13 cellular contexts compared by ENCODE assay signal in genomic region chr10:117552156-117552620, GRCh38. TPM values are rescaled to one million over a fixed set of nuclear protein-coding genes. Genes with fewer than 3 reads are reported as not detected.
DNase-seq lines count a peak whose midpoint lies in the region; ATAC-seq and TF ChIP-seq lines count a peak whose summit lies in the region.
"Had no signal": no experiment of that assay in that cellular context is flagged by ENCODE, and none has a peak within 500 bp of the region (broad histone marks: within the 10 kb centered on the region; RNA-seq: fewer than 3 reads in every experiment).

No MANE protein-coding gene starts in this region.

- no peaks in the 10 kb centered on the region for H3K9me3 ChIP-seq in duodenal mucosa (ENCODE audit: control insufficient read depth in 1 of 2, low read length in 2 of 2)
- H3K9me3 ChIP-seq in spleen, result no peaks in the 10 kb centered on the region
- H3K9me3 ChIP-seq: neutrophil had no signal

- H3K4me3 ChIP-seq in duodenal mucosa (ENCODE audit: low read depth in 1 of 2, low read length in 2 of 2), result no peak overlapping the region
- peak overlapping the region in 1 of 8 donors; percentile 3 for H3K4me3 ChIP-seq in spleen

- no peak for DNase-seq in T-helper 2 cell treated with Interferon-gamma antibody and Interleukin-4, amounts not matched to agents 5 μg/mL and 100 μg/mL, for 36 hours (ENCODE audit: low spot score)
- no peak for DNase-seq in T-helper 2 cell
- no peak for DNase-seq in left lobe of liver (ENCODE audit: low spot score)
- DNase-seq in spleen, result peak; percentile 62
- DNase-seq in DMS114 treated with DMSO at 0.1 percent for 48 hours (lab: John Stamatoyannopoulos, UW; ENCODE audit: unreplicated experiment), result no peak
- no peak for DNase-seq in NOMO-1 treated with DMSO at 0.1 percent for 48 hours (lab: John Stamatoyannopoulos, UW; ENCODE audit: unreplicated experiment)
- no peak for DNase-seq in activated CD8-positive, alpha-beta memory T cell treated with anti-CD3 and anti-CD28 coated beads for 24 hours
- DNase-seq: activated CD8-positive, alpha-beta T cell treated with anti-CD3 and anti-CD28 coated beads, Interleukin-2, amount 10 ng/mL, durations not matched to agents 7 days and 5 days; immature natural killer cell; stimulated activated CD4-positive, alpha-beta T cell treated with anti-CD3 and anti-CD28 coated beads, Interleukin-4, amount 100 ng/mL, for 1 hour; SW 1271 had no signal

- peak overlapping the region; percentile 78 for H3K27ac Mint-ChIP-seq in T-helper 2 cell treated with Interferon-gamma antibody and Interleukin-4, amounts not matched to agents 5 μg/mL and 100 μg/mL, for 36 hours
- H3K27ac Mint-ChIP-seq: activated CD8-positive, alpha-beta T cell treated with anti-CD3 and anti-CD28 coated beads, Interleukin-2, amount 10 ng/mL, durations not matched to agents 7 days and 5 days; immature natural killer cell had no signal

- 4 to 9% (median 5%) methylated on average over 18 to 38 of the region's 38 CpGs for WGBS in spleen, 5 donors

- no peaks in the 10 kb centered on the region for H3K36me3 ChIP-seq in duodenal mucosa (ENCODE audit: control insufficient read depth in 1 of 2, insufficient read depth in 2 of 2, low read length in 2 of 2)
- H3K36me3 ChIP-seq in spleen, result no peaks in the 10 kb centered on the region
- H3K36me3 ChIP-seq: neutrophil had no signal

- H3K4me1 Mint-ChIP-seq in T-helper 2 cell treated with Interferon-gamma antibody and Interleukin-4, amounts not matched to agents 5 μg/mL and 100 μg/mL, for 36 hours (ENCODE audit: low read depth), result peaks cover 4% of the 10 kb centered on the region

- intact Hi-C loops in spleen (cut with DNase I; ENCODE audit: low total_unique reads), result no loop called here

- H3K4me3 Mint-ChIP-seq in T-helper 2 cell treated with Interferon-gamma antibody and Interleukin-4, amounts not matched to agents 5 μg/mL and 100 μg/mL, for 36 hours, result no peak overlapping the region
- H3K4me3 Mint-ChIP-seq: activated CD8-positive, alpha-beta T cell treated with anti-CD3 and anti-CD28 coated beads, Interleukin-2, amount 10 ng/mL, durations not matched to agents 7 days and 5 days had no signal

- peaks cover 82 to 86% of the 10 kb centered on the region in 2 donors for H3K27me3 ChIP-seq in duodenal mucosa (ENCODE audit: control insufficient read depth in 1 of 2, insufficient read depth in 2 of 2, low read length in 2 of 2)
- peaks cover 15 to 100% (median 90%) of the 10 kb centered on the region in 7 donors for H3K27me3 ChIP-seq in spleen (replicated peaks in 1 of 7)

- no peak for TF ChIP-seq POLR2A in spleen (IDR thresholded peaks at IDR 0.05)

- TF ChIP-seq CTCF in spleen (IDR thresholded peaks at IDR 0.05 in 8 of 11, conservative IDR thresholded peaks at IDR 0.05 in 3 of 11), result no peak

- no peaks in the 10 kb centered on the region for H3K9me3 Mint-ChIP-seq in T-helper 2 cell treated with Interferon-gamma antibody and Interleukin-4, amounts not matched to agents 5 μg/mL and 100 μg/mL, for 36 hours

- peak; percentile 46 for ATAC-seq in left lobe of liver
- ATAC-seq: activated CD8-positive, alpha-beta T cell treated with anti-CD3 and anti-CD28 coated beads, Interleukin-2, amount 10 ng/mL, durations not matched to agents 7 days and 5 days had no signal

- H3K27ac ChIP-seq in duodenal mucosa (ENCODE audit: low read depth, low read length) (peak overlapping the region; percentile 17), spleen (no peak overlapping the region)
- H3K27ac ChIP-seq: neutrophil had no signal

- H3K27me3 Mint-ChIP-seq in T-helper 2 cell treated with Interferon-gamma antibody and Interleukin-4, amounts not matched to agents 5 μg/mL and 100 μg/mL, for 36 hours (ENCODE audit: low read depth), result peaks cover 76% of the 10 kb centered on the region

- H3K4me1 ChIP-seq in duodenal mucosa (ENCODE audit: control insufficient read depth in 1 of 2, insufficient read depth in 2 of 2, low read length in 2 of 2) (no peaks in the 10 kb centered on the region), spleen (peaks cover 0 to 39% (median 17%) of the 10 kb centered on the region in 6 donors)

- H3K36me3 Mint-ChIP-seq in T-helper 2 cell treated with Interferon-gamma antibody and Interleukin-4, amounts not matched to agents 5 μg/mL and 100 μg/mL, for 36 hours (ENCODE audit: low read depth), result no peaks in the 10 kb centered on the region
- H3K36me3 Mint-ChIP-seq: immature natural killer cell had no signal

- H3K9ac ChIP-seq in duodenal mucosa (ENCODE audit: low read depth in 1 of 2, low read length in 2 of 2), result no peak overlapping the region

RNA-seq across cellular contexts. Expression of gene EMX2, which starts 9.6 kb away (rescaled TPM):
- total RNA-seq in left lobe of liver (not detected), spleen (not detected)
- polyA plus RNA-seq in spleen, result under 1 TPM in 1 of 3 donors, not detected in 2; 0.06 TPM
- total RNA-seq: activated CD8-positive, alpha-beta T cell treated with anti-CD3 and anti-CD28 coated beads, Interleukin-2, amount 10 ng/mL, durations not matched to agents 7 days and 5 days had no signal
- polyA plus RNA-seq: immature natural killer cell had no signal
